In the genomic region with DNA sequence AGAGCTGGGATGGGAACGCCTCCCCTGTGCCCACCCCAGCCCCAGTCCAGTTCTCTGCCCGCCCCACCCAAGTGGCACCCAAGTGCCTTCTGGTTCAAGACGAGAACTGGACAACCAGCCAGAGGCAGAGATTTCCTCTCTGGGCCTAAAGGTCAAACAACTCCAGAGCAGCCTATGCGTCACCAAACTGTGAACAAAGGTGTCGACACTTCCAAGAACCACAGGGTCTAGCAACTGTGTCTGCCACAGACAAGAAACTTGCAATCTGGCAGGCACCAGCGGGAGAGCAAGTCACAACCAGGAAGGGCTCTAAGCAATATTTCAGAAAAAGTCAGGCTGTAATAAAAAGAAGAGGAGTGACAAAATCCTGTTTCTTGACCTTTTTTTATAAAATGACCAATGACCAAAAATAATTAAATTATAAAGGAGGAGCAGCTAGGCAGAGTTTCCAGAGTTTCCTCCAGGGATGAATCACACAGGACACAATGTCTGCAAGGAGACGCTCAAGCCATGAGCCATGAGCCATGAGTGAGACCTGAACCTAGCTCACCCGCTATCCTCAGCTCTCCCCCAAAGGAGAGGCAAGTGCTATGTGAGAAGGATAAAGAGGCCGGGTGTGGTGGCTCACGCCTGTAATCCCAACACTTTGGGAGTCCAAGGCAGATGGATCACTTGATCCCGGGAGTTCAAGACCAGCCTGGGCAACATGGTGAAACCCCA, we compare ENCODE assay signal across 1 cellular context.
TF ChIP-seq lines count a peak whose summit lies in the region.

No MANE protein-coding gene starts in this region.

TF ChIP-seq in GM23338, 12 proteins besides CTCF, POLR2A, EP300 and RAD21 (continued from another document):
- TF ChIP-seq, protein P1, sequence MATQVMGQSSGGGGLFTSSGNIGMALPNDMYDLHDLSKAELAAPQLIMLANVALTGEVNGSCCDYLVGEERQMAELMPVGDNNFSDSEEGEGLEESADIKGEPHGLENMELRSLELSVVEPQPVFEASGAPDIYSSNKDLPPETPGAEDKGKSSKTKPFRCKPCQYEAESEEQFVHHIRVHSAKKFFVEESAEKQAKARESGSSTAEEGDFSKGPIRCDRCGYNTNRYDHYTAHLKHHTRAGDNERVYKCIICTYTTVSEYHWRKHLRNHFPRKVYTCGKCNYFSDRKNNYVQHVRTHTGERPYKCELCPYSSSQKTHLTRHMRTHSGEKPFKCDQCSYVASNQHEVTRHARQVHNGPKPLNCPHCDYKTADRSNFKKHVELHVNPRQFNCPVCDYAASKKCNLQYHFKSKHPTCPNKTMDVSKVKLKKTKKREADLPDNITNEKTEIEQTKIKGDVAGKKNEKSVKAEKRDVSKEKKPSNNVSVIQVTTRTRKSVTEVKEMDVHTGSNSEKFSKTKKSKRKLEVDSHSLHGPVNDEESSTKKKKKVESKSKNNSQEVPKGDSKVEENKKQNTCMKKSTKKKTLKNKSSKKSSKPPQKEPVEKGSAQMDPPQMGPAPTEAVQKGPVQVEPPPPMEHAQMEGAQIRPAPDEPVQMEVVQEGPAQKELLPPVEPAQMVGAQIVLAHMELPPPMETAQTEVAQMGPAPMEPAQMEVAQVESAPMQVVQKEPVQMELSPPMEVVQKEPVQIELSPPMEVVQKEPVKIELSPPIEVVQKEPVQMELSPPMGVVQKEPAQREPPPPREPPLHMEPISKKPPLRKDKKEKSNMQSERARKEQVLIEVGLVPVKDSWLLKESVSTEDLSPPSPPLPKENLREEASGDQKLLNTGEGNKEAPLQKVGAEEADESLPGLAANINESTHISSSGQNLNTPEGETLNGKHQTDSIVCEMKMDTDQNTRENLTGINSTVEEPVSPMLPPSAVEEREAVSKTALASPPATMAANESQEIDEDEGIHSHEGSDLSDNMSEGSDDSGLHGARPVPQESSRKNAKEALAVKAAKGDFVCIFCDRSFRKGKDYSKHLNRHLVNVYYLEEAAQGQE (IDR thresholded peaks at IDR 0.05; ENCODE audit: unreplicated experiment): no peak
- TF ChIP-seq JUNB (IDR thresholded peaks at IDR 0.05; ENCODE audit: unreplicated experiment) (no peak), ZNF114 (CRISPR knock-in tag; IDR thresholded peaks at IDR 0.05) (no peak), STAT1 (IDR thresholded peaks at IDR 0.05; ENCODE audit: unreplicated experiment) (no peak), EZH2 (IDR thresholded peaks at IDR 0.05; ENCODE audit: low read depth, unreplicated experiment) (no peak), ZNF462 (CRISPR knock-in tag; IDR thresholded peaks at IDR 0.05) (no peak), POLR2AphosphoS5 (IDR thresholded peaks at IDR 0.05; ENCODE audit: low read depth) (no peak), ZNF331 (CRISPR knock-in tag; IDR thresholded peaks at IDR 0.05; ENCODE audit: low read depth) (no peak)
TF ChIP-seq in GM23338: peak in this region for 0.
